Comparison of ENCODE assay signal across 15 cellular contexts in genomic region chr3:14234197-14235002, GRCh38. TPM values are rescaled to one million over a fixed set of nuclear protein-coding genes. Genes with fewer than 3 reads are reported as not detected.
DNase-seq lines count a peak whose midpoint lies in the region; ATAC-seq and TF ChIP-seq lines count a peak whose summit lies in the region.
"Had no signal": no experiment of that assay in that cellular context is flagged by ENCODE, and none has a peak within 500 bp of the region (broad histone marks: within the 10 kb centered on the region; RNA-seq: fewer than 3 reads in every experiment).

No MANE protein-coding gene starts in this region.

- H3K36me3 ChIP-seq in muscle layer of duodenum (ENCODE audit: control insufficient read depth in 1 of 2, insufficient read depth in 2 of 2, low read length in 2 of 2): no peaks in the 10 kb centered on the region
- H3K36me3 ChIP-seq: adrenal gland, sigmoid colon had no signal

- H3K27me3 ChIP-seq in foreskin keratinocyte: no peaks in the 10 kb centered on the region
- H3K27me3 ChIP-seq in muscle layer of duodenum (ENCODE audit: low read depth, low read length): no peaks in the 10 kb centered on the region
- H3K27me3 ChIP-seq: adrenal gland, sigmoid colon had no signal

- H3K27ac ChIP-seq in foreskin keratinocyte: peak overlapping the region; percentile 70
- peak overlapping the region; percentile 64 for H3K27ac ChIP-seq in muscle layer of duodenum (ENCODE audit: low read length)
- H3K27ac ChIP-seq: dorsolateral prefrontal cortex had no signal

- H3K4me1 ChIP-seq in foreskin keratinocyte: peaks cover 15% of the 10 kb centered on the region
- no peaks in the 10 kb centered on the region for H3K4me1 ChIP-seq in muscle layer of duodenum (ENCODE audit: control insufficient read depth in 1 of 2, insufficient read depth in 2 of 2, low read length in 2 of 2)
- H3K4me1 ChIP-seq: adrenal gland, sigmoid colon had no signal

- TF ChIP-seq CTCF in foreskin keratinocyte (conservative IDR thresholded peaks at IDR 0.05): no peak

- intact Hi-C loops in cardiac septum (cut with DNase I) (loop anchor here (2.0 to 10.0 kb wide), 3 partner anchors 30 to 220 kb away; no protein-coding TSS in a partner anchor), Right ventricle myocardium superior (cut with DNase I) (no loop called here)

- peaks cover 4 to 7% of the 10 kb centered on the region in 2 donors for H3K9me3 ChIP-seq in muscle layer of duodenum (ENCODE audit: control insufficient read depth in 1 of 2, low read length in 2 of 2)
- H3K9me3 ChIP-seq: adrenal gland had no signal

- ATAC-seq in Right ventricle myocardium superior (ENCODE audit: poor library complexity): no peak
- ATAC-seq in foreskin keratinocyte: peak; percentile 82
- no peak for ATAC-seq in GM21737 (IDR thresholded peaks at IDR 0.05; ENCODE audit: unreplicated experiment)
- ATAC-seq in GM19452 (IDR thresholded peaks at IDR 0.05; ENCODE audit: unreplicated experiment): no peak
- ATAC-seq: WTC11 had no signal

- DNase-seq in cardiac septum (ENCODE audit: low spot score) (peak; percentile 73), Right ventricle myocardium superior (no peak), foreskin keratinocyte (peak; percentile 68 to 89)
- no peak for DNase-seq in activated effector memory CD4-positive, alpha-beta T cell treated with Interleukin-2 at 50 U/mL for 16 hours
- DNase-seq in stimulated activated CD4-positive, alpha-beta T cell treated with anti-CD3 and anti-CD28 coated beads, Interleukin-15, amount 100 ng/mL, for 24 hours: no peak
- DNase-seq: dorsolateral prefrontal cortex, NCI-H1092 treated with DMSO at 0.1 percent for 48 hours, NCI-H524, SIG-M5, sigmoid colon had no signal

- H3K4me3 ChIP-seq in muscle layer of duodenum (ENCODE audit: low read depth in 1 of 2, low read length in 2 of 2): no peak overlapping the region
- H3K4me3 ChIP-seq: adrenal gland, dorsolateral prefrontal cortex, sigmoid colon had no signal

RNA-seq across cellular contexts. Expression of gene LSM3, which starts 55.8 kb away (rescaled TPM):
- 13.2 TPM for total RNA-seq in cardiac septum
- 16.8 TPM for total RNA-seq in Right ventricle myocardium superior
- total RNA-seq in foreskin keratinocyte: 21.7 and 24.4 TPM in 2 replicates
- polyA plus RNA-seq in foreskin keratinocyte: 31.3 and 35.0 TPM in 2 replicates

RNA-seq across cellular contexts. Expression of gene XPC, which starts 56.0 kb away (rescaled TPM):
- total RNA-seq in cardiac septum (16.7 TPM), Right ventricle myocardium superior (7.7 TPM), foreskin keratinocyte (44.8 and 53.3 TPM in 2 replicates)
- 23.7 and 26.1 TPM in 2 replicates for polyA plus RNA-seq in foreskin keratinocyte

Comparison
In these comparisons a context has a peak if more than half of its experiments do, and no peak if none do; other contexts are left out.
1. DNase-seq: peak in cardiac septum (single experiment) and foreskin keratinocyte (2 of 2); none in Right ventricle myocardium superior (single experiment), activated effector memory CD4-positive, alpha-beta T cell treated with Interleukin-2 at 50 U/mL for 16 hours (single experiment) and stimulated activated CD4-positive, alpha-beta T cell treated with anti-CD3 and anti-CD28 coated beads, Interleukin-15, amount 100 ng/mL, for 24 hours (single experiment).